18 cellular contexts compared by ENCODE assay signal in the genomic region with DNA sequence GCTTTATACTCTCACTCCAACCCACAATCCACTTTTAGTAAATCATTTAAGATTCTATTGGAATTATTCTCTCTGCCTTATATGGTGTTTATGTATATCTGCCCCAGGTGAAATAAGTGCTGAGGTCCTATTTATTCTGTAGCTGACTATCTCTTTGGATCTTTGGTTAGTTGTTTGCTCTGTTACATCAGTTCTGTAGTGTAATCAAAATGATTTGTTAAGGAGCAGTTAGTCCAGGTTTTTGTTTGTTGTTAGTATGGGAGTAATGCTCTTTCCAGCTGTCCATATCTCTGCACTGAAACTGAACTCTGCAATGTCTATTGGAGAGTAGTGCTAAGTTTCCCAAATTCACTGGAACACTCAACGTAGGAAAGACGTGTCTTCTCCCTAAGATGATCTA.
DNase-seq lines count a peak whose midpoint lies in the region; ATAC-seq and TF ChIP-seq lines count a peak whose summit lies in the region.
"Had no signal": no experiment of that assay in that cellular context is flagged by ENCODE, and none has a peak within 500 bp of the region (broad histone marks: within the 10 kb centered on the region; RNA-seq: fewer than 3 reads in every experiment).

No MANE protein-coding gene starts in this region.

- H3K4me3 ChIP-seq in LNCaP clone FGC (ENCODE audit: low read depth, low read length) = no peak overlapping the region
- H3K4me3 ChIP-seq: A549; BLaER1 treated with 17β-estradiol and CSF1 and Interleukin-3, amounts not matched to agents 10 nM and 100 nM; GM12878 had no signal

- ATAC-seq in HG02852 (IDR thresholded peaks at IDR 0.05; ENCODE audit: unreplicated experiment) = no peak
- ATAC-seq: A549; CD8-positive, alpha-beta T cell; GM12878 had no signal

- no peak for TF ChIP-seq CTCF in 22Rv1 (IDR thresholded peaks at IDR 0.05)
- TF ChIP-seq CTCF in LNCaP clone FGC (IDR thresholded peaks at IDR 0.05; ENCODE audit: control insufficient read depth, extremely low read depth, insufficient read depth) = no peak
- no peak for TF ChIP-seq CTCF in GM13976 (IDR thresholded peaks at IDR 0.05; ENCODE audit: borderline replicate concordance, control extremely low read depth, extremely low read depth, insufficient read depth, missing control alignments)

- peak overlapping the region; percentile 62 for H3K27ac ChIP-seq in 22Rv1
- H3K27ac ChIP-seq: A549; BLaER1 treated with 17β-estradiol and CSF1 and Interleukin-3, amounts not matched to agents 10 nM and 100 nM; C4-2B had no signal

- in situ Hi-C loops in GM13976 (cut with MboI; ENCODE audit: low sequenced_read_pairs, unreplicated experiment) = no loop called here

- peak; percentile 31 for DNase-seq in DMS53 (lab: John Stamatoyannopoulos, UW)
- DNase-seq in LNCaP clone FGC (ENCODE audit: low read depth) = peak; percentile 87
- no peak for DNase-seq in GM13976 (ENCODE audit: low spot score)
- DNase-seq: AML-193; CD4-positive, alpha-beta T cell; CD8-positive, alpha-beta T cell; DMS 273 treated with DMSO at 0.1 percent for 48 hours; DMS153; DMS79; DND-41; EL; GDM1 had no signal
